Comparison of ENCODE assay signal across 8 cellular contexts in genomic region chr17:19111111-19111711, GRCh38. TPM values are rescaled to one million over a fixed set of nuclear protein-coding genes. Genes with fewer than 3 reads are reported as not detected.
DNase-seq lines count a peak whose midpoint lies in the region; ATAC-seq and TF ChIP-seq lines count a peak whose summit lies in the region.
"Not testable (repeated sequence)": the region's sequence is repeated elsewhere in the genome, so short reads cannot be mapped to it uniquely, and the experiment has no call there.

No MANE protein-coding gene starts in this region.

- H3K27me3 Mint-ChIP-seq in activated T-helper 17 cell treated with anti-CD3 and anti-CD28 coated beads, Interleukin-2, amount 50 U/mL, for 72 hours = not testable (repeated sequence)

- 0% methylated on average over 3 of the region's 39 CpGs for WGBS in esophagus muscularis mucosa

- H3K9me3 Mint-ChIP-seq in activated T-helper 17 cell treated with anti-CD3 and anti-CD28 coated beads, Interleukin-2, amount 50 U/mL, for 72 hours = not testable (repeated sequence)

- ATAC-seq in GM19395 (IDR thresholded peaks at IDR 0.05; ENCODE audit: unreplicated experiment) (peak; percentile 79), HG03066 (IDR thresholded peaks at IDR 0.05; ENCODE audit: low read depth, unreplicated experiment) (peak; percentile 76)
- peak; percentile 71 for ATAC-seq in activated T-helper 17 cell treated with anti-CD3 and anti-CD28 coated beads, Interleukin-2, amount 50 U/mL, for 72 hours (replicated peaks)

- H3K4me3 ChIP-seq in esophagus muscularis mucosa (peak overlapping the region; percentile 51 to 60 (median 57)), mononuclear cell (ENCODE audit: low read length) (peak overlapping the region; percentile 28)

- POLR2A ChIA-PET in RWPE1 (lab: Yijun Ruan, JAX; ENCODE audit: low non-redundant PET) = not testable (repeated sequence)

- not testable (repeated sequence) for H3K36me3 Mint-ChIP-seq in activated T-helper 17 cell treated with anti-CD3 and anti-CD28 coated beads, Interleukin-2, amount 50 U/mL, for 72 hours (ENCODE audit: low read depth)

- H3K36me3 ChIP-seq in esophagus muscularis mucosa = not testable (repeated sequence)

- not testable (repeated sequence) for H3K9me3 ChIP-seq in esophagus muscularis mucosa; mononuclear cell (ENCODE audit: low read depth, low read length)

- not testable (repeated sequence) for H3K4me1 Mint-ChIP-seq in activated T-helper 17 cell treated with anti-CD3 and anti-CD28 coated beads, Interleukin-2, amount 50 U/mL, for 72 hours

- CTCF ChIA-PET in RWPE1 (lab: Yijun Ruan, JAX) = interaction anchor here (0.6 kb wide), 1 partner anchor 1477 kb away, joined by 3 read pairs; no protein-coding TSS in a partner anchor

- H3K27ac Mint-ChIP-seq in activated T-helper 17 cell treated with anti-CD3 and anti-CD28 coated beads, Interleukin-2, amount 50 U/mL, for 72 hours = peak overlapping the region; percentile 70

- peak overlapping the region; percentile 91 for H3K27ac ChIP-seq in C4-2B
- peak overlapping the region; percentile 99 for H3K27ac ChIP-seq in RWPE1
- peak overlapping the region; percentile 81 to 90 (median 82) for H3K27ac ChIP-seq in esophagus muscularis mucosa (replicated peaks in 1 of 4)

- TF ChIP-seq POLR2A in esophagus muscularis mucosa (IDR thresholded peaks at IDR 0.05; ENCODE audit: low read depth) = peak; percentile 71

- intact Hi-C loops in esophagus muscularis mucosa (cut with DNase I) = not testable (repeated sequence)

- H3K4me1 ChIP-seq in esophagus muscularis mucosa; mononuclear cell (ENCODE audit: insufficient read depth, low read length): not testable (repeated sequence)

- TF ChIP-seq CTCF in C4-2B (conservative IDR thresholded peaks at IDR 0.05) (peak; percentile 78), RWPE1 (conservative IDR thresholded peaks at IDR 0.05; ENCODE audit: low read depth) (peak; percentile 62), esophagus muscularis mucosa (IDR thresholded peaks at IDR 0.05) (peak; percentile 29 to 47 (median 32))

- not testable (repeated sequence) for TF ChIP-seq EP300 in esophagus muscularis mucosa (IDR thresholded peaks at IDR 0.05)

- peak overlapping the region; percentile 49 for H3K4me3 Mint-ChIP-seq in activated T-helper 17 cell treated with anti-CD3 and anti-CD28 coated beads, Interleukin-2, amount 50 U/mL, for 72 hours

- not testable (repeated sequence) for H3K27me3 ChIP-seq in esophagus muscularis mucosa; mononuclear cell (ENCODE audit: insufficient read depth, low read length)

- not testable (repeated sequence) for DNase-seq in RWPE1 (ENCODE audit: low spot score)
- DNase-seq in esophagus muscularis mucosa (ENCODE audit: extremely low spot score) = peak; percentile 93
- peak; percentile 59 to 70 for DNase-seq in stimulated activated CD4-positive, alpha-beta T cell treated with anti-CD3 and anti-CD28 coated beads, Interleukin-2, amount 100 ng/mL, for 24 hours

RNA-seq across cellular contexts. Expression of gene GRAPL, which starts 16.2 kb away (rescaled TPM):
- 1 to 10 TPM; 6.9 to 9.9 TPM for total RNA-seq in activated T-helper 17 cell treated with anti-CD3 and anti-CD28 coated beads, Interleukin-2, amount 50 U/mL, for 72 hours
- 1 to 10 TPM in 3 of 4 donors, not detected in 1; 1.5 to 2.1 (median 1.7) TPM for total RNA-seq in esophagus muscularis mucosa
- 5.1 TPM for total RNA-seq in mononuclear cell
